13 cellular contexts compared by ENCODE assay signal in genomic region chr3:13379191-13379830, GRCh38. TPM values are rescaled to one million over a fixed set of nuclear protein-coding genes. Genes with fewer than 3 reads are reported as not detected.
DNase-seq lines count a peak whose midpoint lies in the region; TF ChIP-seq lines count a peak whose summit lies in the region.
"Had no signal": no experiment of that assay in that cellular context is flagged by ENCODE, and none has a peak within 500 bp of the region (broad histone marks: within the 10 kb centered on the region; RNA-seq: fewer than 3 reads in every experiment).

No MANE protein-coding gene starts in this region.

- H3K27me3 ChIP-seq in right atrium auricular region: no peaks in the 10 kb centered on the region

- H3K36me3 Mint-ChIP-seq in activated CD4-positive, alpha-beta T cell treated with anti-CD3 and anti-CD28 coated beads, Interleukin-2, amount 10 ng/mL, durations not matched to agents 24 days and 14 days (ENCODE audit: low read depth): peaks cover 56% of the 10 kb centered on the region

- H3K9me3 Mint-ChIP-seq in activated CD4-positive, alpha-beta T cell treated with anti-CD3 and anti-CD28 coated beads, Interleukin-2, amount 10 ng/mL, durations not matched to agents 24 days and 14 days: no peaks in the 10 kb centered on the region
- H3K9me3 Mint-ChIP-seq: activated T-helper 2 cell treated with anti-CD3 and anti-CD28 coated beads, Interferon-gamma antibody, Interleukin-2, Interleukin-4, amounts not matched to agents 10 μg/mL and 5 μg/mL and 100 μg/mL, durations not matched to agents 14 hours and 24 hours and 36 hours; natural killer cell; T-helper 1 cell treated with Interleukin-12 subunit alpha and Interleukin-12 subunit beta and Interleukin-4 antibody, amounts not matched to agents 30 μg/mL and 1 μg/mL, for 36 hours had no signal

- H3K9me3 ChIP-seq in right atrium auricular region: no peaks in the 10 kb centered on the region

- peaks cover 7% of the 10 kb centered on the region for H3K4me1 Mint-ChIP-seq in activated CD4-positive, alpha-beta T cell treated with anti-CD3 and anti-CD28 coated beads, Interleukin-2, amount 10 ng/mL, durations not matched to agents 24 days and 14 days

- H3K4me1 ChIP-seq in right atrium auricular region: peaks cover 0 to 18% of the 10 kb centered on the region in 2 donors

- peak overlapping the region; percentile 29 for H3K27ac Mint-ChIP-seq in activated CD4-positive, alpha-beta T cell treated with anti-CD3 and anti-CD28 coated beads, Interleukin-2, amount 10 ng/mL, durations not matched to agents 24 days and 14 days
- H3K27ac Mint-ChIP-seq: T-helper 1 cell treated with Interleukin-12 subunit alpha and Interleukin-12 subunit beta and Interleukin-4 antibody, amounts not matched to agents 30 μg/mL and 1 μg/mL, for 36 hours had no signal

- H3K4me3 ChIP-seq in astrocyte of the cerebellum (ENCODE audit: low read depth, low read length) (no peak overlapping the region), right atrium auricular region (no peak overlapping the region)

- intact Hi-C loops in activated CD4-positive, alpha-beta T cell treated with anti-CD3 and anti-CD28 coated beads, Interleukin-2, amount 10 ng/mL, durations not matched to agents 24 days and 14 days (cut with micrococcal nuclease): no loop called here

- peak overlapping the region; percentile 19 to 66 for H3K27ac ChIP-seq in right atrium auricular region
- H3K27ac ChIP-seq in temporal lobe (ENCODE audit: low read depth, low read length): peak overlapping the region; percentile 71
- H3K27ac ChIP-seq: 22Rv1 had no signal

- H3K4me3 Mint-ChIP-seq in activated CD4-positive, alpha-beta T cell treated with anti-CD3 and anti-CD28 coated beads, Interleukin-2, amount 10 ng/mL, durations not matched to agents 24 days and 14 days: no peak overlapping the region
- H3K4me3 Mint-ChIP-seq: natural killer cell; T-helper 1 cell treated with Interleukin-12 subunit alpha and Interleukin-12 subunit beta and Interleukin-4 antibody, amounts not matched to agents 30 μg/mL and 1 μg/mL, for 36 hours had no signal

- no peaks in the 10 kb centered on the region for H3K27me3 Mint-ChIP-seq in activated CD4-positive, alpha-beta T cell treated with anti-CD3 and anti-CD28 coated beads, Interleukin-2, amount 10 ng/mL, durations not matched to agents 24 days and 14 days

- TF ChIP-seq CTCF in astrocyte of the cerebellum (IDR thresholded peaks at IDR 0.05; ENCODE audit: low read depth, low read length, missing control alignments) (no peak), right atrium auricular region (IDR thresholded peaks at IDR 0.05) (no peak)

- no peak for DNase-seq in activated CD4-positive, alpha-beta T cell treated with anti-CD3 and anti-CD28 coated beads, Interleukin-2, amount 10 ng/mL, durations not matched to agents 24 days and 14 days
- DNase-seq in activated CD4-positive, alpha-beta T cell treated with anti-CD3 and anti-CD28 coated beads, Interleukin-2, amount 50 U/mL, for 48 hours: no peak
- peak; percentile 41 for DNase-seq in astrocyte of the cerebellum (ENCODE audit: low read depth)
- peak; percentile 62 for DNase-seq in right atrium auricular region (ENCODE audit: low spot score)
- DNase-seq in cerebellum (ENCODE audit: low spot score): no peak
- no peak for DNase-seq in NCI-H774 (lab: John Stamatoyannopoulos, UW)
- no peak for DNase-seq in effector CD8-positive, alpha-beta T cell (lab: John Stamatoyannopoulos, UW)
- DNase-seq: natural killer cell, NCI-H2081 treated with DMSO at 0.1 percent for 48 hours had no signal

- H3K36me3 ChIP-seq in right atrium auricular region: no peaks in the 10 kb centered on the region

- in situ Hi-C loops in astrocyte of the cerebellum (cut with HindIII; ENCODE audit: low sequenced_read_pairs): no loop called here

RNA-seq across cellular contexts. Expression of gene NUP210, which starts 40.8 kb away (rescaled TPM):
- total RNA-seq in activated CD4-positive, alpha-beta T cell treated with anti-CD3 and anti-CD28 coated beads, Interleukin-2, amount 10 ng/mL, durations not matched to agents 24 days and 14 days: 164 and 169 TPM in 2 replicates
- total RNA-seq in right atrium auricular region: 1 to 10 TPM; 4.4 to 4.5 TPM
- total RNA-seq in temporal lobe: 7.6 TPM
- 13.8 TPM for total RNA-seq in cerebellum

Comparison
In these comparisons a context has a peak if more than half of its experiments do, and no peak if none do; other contexts are left out.
1. DNase-seq: peak in astrocyte of the cerebellum (single experiment) and right atrium auricular region (single experiment); none in activated CD4-positive, alpha-beta T cell treated with anti-CD3 and anti-CD28 coated beads, Interleukin-2, amount 10 ng/mL, durations not matched to agents 24 days and 14 days (single experiment), activated CD4-positive, alpha-beta T cell treated with anti-CD3 and anti-CD28 coated beads, Interleukin-2, amount 50 U/mL, for 48 hours (0 of 2), cerebellum (single experiment), NCI-H774 (single experiment) and effector CD8-positive, alpha-beta T cell (single experiment).
2. RNA of gene NUP210, which starts 40.8 kb away (total RNA-seq): 164 to 169 TPM in activated CD4-positive, alpha-beta T cell treated with anti-CD3 and anti-CD28 coated beads, Interleukin-2, amount 10 ng/mL, durations not matched to agents 24 days and 14 days; 13.8 TPM in cerebellum (single experiment), 7.6 TPM in temporal lobe (single experiment) and 4.4 to 4.5 TPM in right atrium auricular region; every median in the first group is over 10 times any median in the second.